In genomic region chr5:124516567-124516966, GRCh38 we compare ENCODE assay signal across 23 cellular contexts.
"Had no signal": no experiment of that assay in that cellular context is flagged by ENCODE, and none has a peak within 500 bp of the region (broad histone marks: within the 10 kb centered on the region; RNA-seq: fewer than 3 reads in every experiment).

No MANE protein-coding gene starts in this region.

- H3K36me3 ChIP-seq: left ventricle myocardium inferior, neural progenitor cell, neutrophil, right atrium auricular region, right lobe of liver, tibial nerve, uterus had no signal

- DNase-seq: hypothalamus; islet precursor cell; left ventricle myocardium inferior; mesendoderm; naive B cell; natural killer cell; nephron progenitor cell; occipital lobe; right lobe of liver; stimulated activated CD4-positive, alpha-beta T cell treated with anti-CD3 and anti-CD28 coated beads, Interleukin-1b, Interleukin-23, amount 100 ng/mL, for 48 hours; stimulated activated CD4-positive, alpha-beta T cell treated with anti-CD3 and anti-CD28 coated beads, Interleukin-2, amount 100 ng/mL, for 48 hours; stimulated activated CD4-positive, alpha-beta T cell treated with anti-CD3 and anti-CD28 coated beads, Interleukin-4, amount 100 ng/mL, for 4 hours; stimulated activated CD8-positive, alpha-beta memory T cell treated with anti-CD3 and anti-CD28 coated beads, Interleukin-4, amount 100 ng/mL, for 48 hours; stimulated activated naive CD4-positive, alpha-beta T cell treated with Interleukin-2 at 50 U/mL for 16 hours; stimulated activated naive CD8-positive, alpha-beta T cell treated with anti-CD3 and anti-CD28 coated beads, Interleukin-15, amount 100 ng/mL, for 72 hours; substantia nigra; uterus had no signal

- H3K9me3 ChIP-seq: left ventricle myocardium inferior, neutrophil, right atrium auricular region, right lobe of liver, tibial nerve, uterus had no signal

- H3K4me1 ChIP-seq: right lobe of liver had no signal

- H3K27ac ChIP-seq: left ventricle myocardium inferior, neural progenitor cell, neutrophil, right atrium auricular region, right lobe of liver, tibial nerve, uterus had no signal

- H3K4me2 ChIP-seq: neural progenitor cell, smooth muscle cell had no signal

- H3K27me3 ChIP-seq: neural progenitor cell, neutrophil, right atrium auricular region, right lobe of liver, tibial nerve, uterus had no signal

- H3K4me3 ChIP-seq: left ventricle myocardium inferior, lung, neural progenitor cell, right atrium auricular region, right lobe of liver, smooth muscle cell, tibial nerve, uterus had no signal

- H3K9ac ChIP-seq: neural progenitor cell had no signal

- H2AFZ ChIP-seq: neural progenitor cell had no signal
